14 cellular contexts compared by ENCODE assay signal in the genomic region with DNA sequence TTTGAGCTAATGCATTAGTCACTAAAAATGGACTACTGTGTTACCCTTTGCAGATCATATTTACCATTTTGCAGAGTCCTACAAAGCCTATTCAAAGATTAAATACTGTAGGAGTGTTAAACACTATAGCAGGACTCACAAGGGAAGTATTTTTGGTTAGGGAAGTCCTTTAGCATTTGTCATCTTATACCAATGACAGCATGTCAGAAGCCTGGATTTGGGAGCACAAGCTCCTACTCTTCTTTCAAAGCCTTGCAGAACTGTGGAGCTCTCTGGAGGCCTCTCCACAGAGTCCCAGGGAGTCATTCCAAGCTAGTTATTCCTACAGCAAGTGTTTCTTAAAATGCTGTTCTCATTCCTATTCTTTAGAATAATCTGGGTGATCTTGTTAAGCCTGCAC.
DNase-seq lines count a peak whose midpoint lies in the region.
"Had no signal": no experiment of that assay in that cellular context is flagged by ENCODE, and none has a peak within 500 bp of the region (broad histone marks: within the 10 kb centered on the region; RNA-seq: fewer than 3 reads in every experiment).

No MANE protein-coding gene starts in this region.

- DNase-seq in GM23248, result peak; percentile 51
- peak; percentile 32 for DNase-seq in NCI-H82 treated with DMSO at 0.1 percent for 48 hours (lab: John Stamatoyannopoulos, UW; ENCODE audit: unreplicated experiment)
- DNase-seq in myocyte (ENCODE audit: low read depth), result peak; percentile 20
- DNase-seq in superior temporal gyrus (ENCODE audit: extremely low spot score), result peak; percentile 32
- DNase-seq in KBM-7, result no peak
- DNase-seq in NCI-H345 (lab: John Stamatoyannopoulos, UW), result no peak
- no peak for DNase-seq in T-helper 1 cell
- no peak for DNase-seq in amniotic stem cell (lab: John Stamatoyannopoulos, UW)
- DNase-seq: Caco-2; CD8-positive, alpha-beta memory T cell; DND-41 had no signal

- H3K4me1 ChIP-seq in GM23248 (ENCODE audit: insufficient read depth), result peaks cover 47% of the 10 kb centered on the region
- H3K4me1 ChIP-seq: BLaER1 had no signal

- H3K4me3 ChIP-seq in GM23248, result no peak overlapping the region
- H3K4me3 ChIP-seq: A549, BLaER1, GM12878 had no signal

- H3K9me2 ChIP-seq in GM23248 (ENCODE audit: insufficient read depth), result no peaks in the 10 kb centered on the region

- no peak overlapping the region for H3K4me2 ChIP-seq in GM23248 (ENCODE audit: unreplicated experiment)
- H3K4me2 ChIP-seq: A549, BLaER1 had no signal

- H2AFZ ChIP-seq in GM23248, result no peak overlapping the region

- no peaks in the 10 kb centered on the region for H3K36me3 ChIP-seq in GM23248 (ENCODE audit: low read depth)
- H3K36me3 ChIP-seq: BLaER1 had no signal

- H4K20me1 ChIP-seq in GM23248 (ENCODE audit: insufficient read depth), result no peaks in the 10 kb centered on the region
- H4K20me1 ChIP-seq: BLaER1 had no signal

- no peak overlapping the region for H3K9ac ChIP-seq in GM23248
- H3K9ac ChIP-seq: BLaER1 had no signal

- peaks cover 39% of the 10 kb centered on the region for H3F3A ChIP-seq in GM23248 (ENCODE audit: insufficient read depth)

- no peak overlapping the region for H3K27ac ChIP-seq in GM23248
- H3K27ac ChIP-seq: BLaER1 had no signal

- in situ Hi-C loops in GM23248 (cut with MboI) (no loop called here), KBM-7 (cut with MboI; ENCODE audit: low pct_unique_long_range_greater_than_20kb, low sequenced_read_pairs) (no loop called here)

- H3K27me3 ChIP-seq in GM23248 (replicated peaks; ENCODE audit: insufficient read depth), result no peaks in the 10 kb centered on the region
- H3K27me3 ChIP-seq: BLaER1 had no signal

- H3K79me2 ChIP-seq in GM23248 (ENCODE audit: insufficient read depth), result no peaks in the 10 kb centered on the region

- no peaks in the 10 kb centered on the region for H3K9me3 ChIP-seq in GM23248 (ENCODE audit: low read depth)
- H3K9me3 ChIP-seq: A549 had no signal

Comparison
In these comparisons a context has a peak if more than half of its experiments do, and no peak if none do; other contexts are left out.
1. DNase-seq: peak in GM23248 (single experiment), NCI-H82 treated with DMSO at 0.1 percent for 48 hours (single experiment), myocyte (single experiment) and superior temporal gyrus (single experiment); none in KBM-7 (single experiment), NCI-H345 (single experiment), T-helper 1 cell (0 of 5) and amniotic stem cell (single experiment).